ENCODE assay signal across 27 cellular contexts in genomic region chr9:90830051-90830450, GRCh38. TPM values are rescaled to one million over a fixed set of nuclear protein-coding genes. Genes with fewer than 3 reads are reported as not detected.
DNase-seq lines count a peak whose midpoint lies in the region; ATAC-seq and TF ChIP-seq lines count a peak whose summit lies in the region.
"Had no signal": no experiment of that assay in that cellular context is flagged by ENCODE, and none has a peak within 500 bp of the region (broad histone marks: within the 10 kb centered on the region; RNA-seq: fewer than 3 reads in every experiment).

No MANE protein-coding gene starts in this region.

- no peak overlapping the region for H3K9ac ChIP-seq in Loucy (ENCODE audit: low read depth, low read length, poor library complexity, severe bottlenecking)

- intact Hi-C loops in cardiac septum (cut with DNase I) (no loop called here), right cardiac atrium (cut with DNase I) (no loop called here), tibial artery (cut with DNase I; ENCODE audit: low total_unique reads) (no loop called here)

- H3K4me2 ChIP-seq in Loucy (ENCODE audit: low read depth, low read length, poor library complexity, severe bottlenecking), result no peak overlapping the region

- no peak overlapping the region for H2AFZ ChIP-seq in Loucy (ENCODE audit: low read length)

- 90% methylated on average over 5 of the region's 5 CpGs for WGBS in right cardiac atrium

- H3K9me3 ChIP-seq in right cardiac atrium (ENCODE audit: control insufficient read depth, low read length) (no peaks in the 10 kb centered on the region), Loucy (ENCODE audit: insufficient read depth, low read depth, low read length) (no peaks in the 10 kb centered on the region), tibial artery (peaks cover 0 to 6% (median 0%) of the 10 kb centered on the region in 3 donors)
- H3K9me3 ChIP-seq: BE2C, thyroid gland had no signal

- peaks cover 12% of the 10 kb centered on the region for H3K4me1 Mint-ChIP-seq in glutamatergic neuron (ENCODE audit: low read depth, unreplicated experiment)
- H3K4me1 Mint-ChIP-seq: activated CD4-positive, alpha-beta T cell treated with anti-CD3 and anti-CD28 coated beads for 36 hours; activated naive CD4-positive, alpha-beta T cell treated with anti-CD3 and anti-CD28 coated beads, Interleukin-2, amount 10 ng/mL, durations not matched to agents 7 days and 5 days had no signal

- H3K4me1 ChIP-seq in right cardiac atrium (ENCODE audit: control insufficient read depth, insufficient read depth, low read length) (no peaks in the 10 kb centered on the region), Loucy (ENCODE audit: insufficient read depth, low read length, poor library complexity, severe bottlenecking) (peaks cover 42% of the 10 kb centered on the region), tibial artery (no peaks in the 10 kb centered on the region)
- H3K4me1 ChIP-seq: BE2C had no signal

- peaks cover 4% of the 10 kb centered on the region for H3K9me3 Mint-ChIP-seq in glutamatergic neuron (ENCODE audit: unreplicated experiment)
- H3K9me3 Mint-ChIP-seq: activated naive CD4-positive, alpha-beta T cell treated with anti-CD3 and anti-CD28 coated beads, Interleukin-2, amount 10 ng/mL, durations not matched to agents 7 days and 5 days; activated T-cell treated with anti-CD3 and anti-CD28 coated beads, Interleukin-2, amount 50 U/mL, for 72 hours had no signal

- H3F3A ChIP-seq in Loucy (ENCODE audit: low read depth), result no peaks in the 10 kb centered on the region

- H3K79me2 ChIP-seq in Loucy (ENCODE audit: insufficient read depth, low read length), result peaks cover 94% of the 10 kb centered on the region; the same call in 1 of the 2 replicates

- peaks cover 22% of the 10 kb centered on the region; the same call in 1 of the 2 replicates for H3K36me3 ChIP-seq in Loucy (ENCODE audit: insufficient read depth, low read length)
- no peaks in the 10 kb centered on the region for H3K36me3 ChIP-seq in tibial artery
- H3K36me3 ChIP-seq: BE2C, thyroid gland had no signal

- no peaks in the 10 kb centered on the region for H3K9me2 ChIP-seq in Loucy (replicated peaks; ENCODE audit: low read depth, low read length)

- H3K27ac Mint-ChIP-seq in glutamatergic neuron (ENCODE audit: unreplicated experiment), result no peak overlapping the region
- H3K27ac Mint-ChIP-seq: activated CD4-positive, alpha-beta T cell treated with anti-CD3 and anti-CD28 coated beads for 36 hours; activated naive CD4-positive, alpha-beta T cell treated with anti-CD3 and anti-CD28 coated beads, Interleukin-2, amount 10 ng/mL, durations not matched to agents 7 days and 5 days; activated T-cell treated with anti-CD3 and anti-CD28 coated beads, Interleukin-2, amount 50 U/mL, for 72 hours; naive thymus-derived CD4-positive, alpha-beta T cell; T-cell had no signal

- H3K36me3 Mint-ChIP-seq in glutamatergic neuron (ENCODE audit: unreplicated experiment), result peaks cover 5% of the 10 kb centered on the region
- H3K36me3 Mint-ChIP-seq: activated naive CD4-positive, alpha-beta T cell treated with anti-CD3 and anti-CD28 coated beads, Interleukin-2, amount 10 ng/mL, durations not matched to agents 7 days and 5 days; naive thymus-derived CD4-positive, alpha-beta T cell; T-cell had no signal

- TF ChIP-seq CTCF in Loucy (conservative IDR thresholded peaks at IDR 0.05; ENCODE audit: low read length) (peak; percentile 33; the same call in 1 of the 2 replicates), glutamatergic neuron (IDR thresholded peaks at IDR 0.05; ENCODE audit: partially characterized antibody, unreplicated experiment) (peak; percentile 5), tibial artery (IDR thresholded peaks at IDR 0.05) (no peak)

- H3K27me3 ChIP-seq in right cardiac atrium (ENCODE audit: control insufficient read depth, insufficient read depth) (no peaks in the 10 kb centered on the region), Loucy (ENCODE audit: insufficient read depth, low read length, poor library complexity, severe bottlenecking) (no peaks in the 10 kb centered on the region), tibial artery (peaks cover 0 to 8% of the 10 kb centered on the region in 2 donors)
- H3K27me3 ChIP-seq: spleen, thyroid gland had no signal

- DNase-seq in cardiac septum (ENCODE audit: low spot score), result peak; percentile 27
- no peak for DNase-seq in right cardiac atrium
- no peak for DNase-seq in glutamatergic neuron
- DNase-seq in tibial artery, result no peak
- DNase-seq in COLO829 (ENCODE audit: low spot score), result no peak
- DNase-seq: activated CD4-positive, alpha-beta T cell treated with anti-CD3 and anti-CD28 coated beads for 36 hours; activated naive CD4-positive, alpha-beta T cell treated with anti-CD3 and anti-CD28 coated beads, Interleukin-2, amount 10 ng/mL, durations not matched to agents 7 days and 5 days; activated T-cell treated with anti-CD3 and anti-CD28 coated beads, Interleukin-2, amount 50 U/mL, for 72 hours; amygdala; BE2C; left colon; naive thymus-derived CD4-positive, alpha-beta T cell; NCI-H1436 treated with DMSO at 0.1 percent for 48 hours; SIG-M5; spleen; stimulated activated CD4-positive, alpha-beta T cell treated with anti-CD3 and anti-CD28 coated beads, Interleukin-4, amount 100 ng/mL, for 1 hour; stimulated activated naive CD8-positive, alpha-beta T cell treated with anti-CD3 and anti-CD28 coated beads, Interleukin-15, Interleukin-2, amounts not matched to agents 100 U/mL and 50 U/mL, for 24 hours; T-cell; thyroid gland had no signal

- H4K20me1 ChIP-seq in Loucy (ENCODE audit: insufficient read depth, low read length, poor library complexity, severe bottlenecking), result peaks cover 3% of the 10 kb centered on the region

- no peak overlapping the region for H3K4me3 Mint-ChIP-seq in glutamatergic neuron (ENCODE audit: unreplicated experiment)
- H3K4me3 Mint-ChIP-seq: activated CD4-positive, alpha-beta T cell treated with anti-CD3 and anti-CD28 coated beads for 36 hours; activated naive CD4-positive, alpha-beta T cell treated with anti-CD3 and anti-CD28 coated beads, Interleukin-2, amount 10 ng/mL, durations not matched to agents 7 days and 5 days; activated T-cell treated with anti-CD3 and anti-CD28 coated beads, Interleukin-2, amount 50 U/mL, for 72 hours; naive thymus-derived CD4-positive, alpha-beta T cell; T-cell had no signal

- H3K27me3 Mint-ChIP-seq in glutamatergic neuron (ENCODE audit: unreplicated experiment), result no peaks in the 10 kb centered on the region

- H3K27ac ChIP-seq in right cardiac atrium (ENCODE audit: low read length) (no peak overlapping the region), tibial artery (no peak overlapping the region)
- H3K27ac ChIP-seq: HL-60, thyroid gland had no signal

- ATAC-seq in right cardiac atrium, result no peak
- ATAC-seq in GM18502 (IDR thresholded peaks at IDR 0.05; ENCODE audit: poor library complexity, unreplicated experiment), result no peak
- no peak for ATAC-seq in HG02973 (IDR thresholded peaks at IDR 0.05; ENCODE audit: unreplicated experiment)
- ATAC-seq: activated CD4-positive, alpha-beta T cell treated with anti-CD3 and anti-CD28 coated beads for 36 hours; activated T-cell treated with anti-CD3 and anti-CD28 coated beads, Interleukin-2, amount 50 U/mL, for 72 hours; HepG2; left colon; naive thymus-derived CD4-positive, alpha-beta T cell; stimulated activated naive CD8-positive, alpha-beta T cell treated with anti-CD3 and anti-CD28 coated beads, Interleukin-15, Interleukin-2, amounts not matched to agents 100 U/mL and 50 U/mL, for 24 hours; T-cell had no signal

- H3K4me3 ChIP-seq in right cardiac atrium (ENCODE audit: low read length) (no peak overlapping the region), Loucy (ENCODE audit: low read length, poor library complexity, severe bottlenecking) (no peak overlapping the region), tibial artery (no peak overlapping the region)
- H3K4me3 ChIP-seq: thyroid gland had no signal

RNA-seq across cellular contexts. Expression of gene SYK, which starts 28.4 kb away (rescaled TPM):
- total RNA-seq in cardiac septum (4.7 TPM), right cardiac atrium (1 to 10 TPM; 6.6 to 9.5 (median 7.5) TPM), glutamatergic neuron (ENCODE audit: unreplicated experiment) (10.7 TPM)
- polyA plus RNA-seq in right cardiac atrium, result 0.97 TPM
- total RNA-seq: endothelial cell of umbilical vein, HepG2, M059J, osteoblast had no signal
- polyA plus RNA-seq: endothelial cell of umbilical vein, HepG2 had no signal

Comparison
In these comparisons a context has a peak if more than half of its experiments do, and no peak if none do; other contexts are left out.
1. CTCF ChIP-seq: peak in Loucy (single experiment) and glutamatergic neuron (single experiment); none in tibial artery (0 of 2).